11 cellular contexts compared by ENCODE assay signal in the genomic region with DNA sequence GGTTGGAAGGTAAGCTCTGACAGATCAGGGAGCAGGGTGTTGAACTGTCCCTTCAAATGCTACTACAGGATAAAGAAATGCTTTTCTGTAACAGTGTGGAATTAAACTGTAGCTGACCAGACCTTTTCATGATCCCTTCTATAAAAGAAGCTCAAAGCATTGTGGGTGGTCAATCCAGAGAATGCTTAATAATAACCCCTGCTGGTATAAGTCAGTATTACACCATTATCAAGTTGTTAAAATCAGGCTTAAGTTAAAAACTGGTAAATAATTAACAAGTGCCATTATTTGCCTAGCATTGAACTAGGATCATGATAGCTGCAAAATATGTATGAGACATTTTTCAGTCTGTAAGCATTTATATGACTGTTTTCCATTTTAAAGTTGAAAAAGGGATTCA.
A peak's percentile ranks its signal among the peaks of the same experiment; 100 is the strongest.
DNase-seq lines count a peak whose midpoint lies in the region; ATAC-seq and TF ChIP-seq lines count a peak whose summit lies in the region.
"Had no signal": no experiment of that assay in that cellular context is flagged by ENCODE, and none has a peak within 500 bp of the region (broad histone marks: within the 10 kb centered on the region; RNA-seq: fewer than 3 reads in every experiment).

No MANE protein-coding gene starts in this region.

- no peaks in the 10 kb centered on the region for H3K36me3 ChIP-seq in mucosa of descending colon (ENCODE audit: low read depth)

- TF ChIP-seq CTCF in mucosa of descending colon (IDR thresholded peaks at IDR 0.05), result peak; percentile 8

- no peak overlapping the region for H3K4me3 ChIP-seq in mucosa of descending colon
- H3K4me3 ChIP-seq: skin epidermis had no signal

- intact Hi-C loops in mucosa of descending colon (cut with DNase I, micrococcal nuclease), result no loop called here

- DNase-seq in ELR (ENCODE audit: low read depth) (peak; percentile 5), SW480 (ENCODE audit: low spot score) (peak; percentile 5), mucosa of descending colon (no peak), NCI-H1048 (lab: John Stamatoyannopoulos, UW) (no peak), SHP77 treated with DMSO at 0.1 percent for 48 hours (lab: John Stamatoyannopoulos, UW) (no peak), inferior parietal cortex (ENCODE audit: extremely low spot score) (no peak)
- DNase-seq in activated naive CD4-positive, alpha-beta T cell treated with Interleukin-2 at 50 U/mL for 16 hours, result no peak
- DNase-seq: GF-D8, NCI-H146 had no signal

- no peaks in the 10 kb centered on the region for H3K9me3 ChIP-seq in mucosa of descending colon

- peak; percentile 66 for ATAC-seq in HG02973 (IDR thresholded peaks at IDR 0.05; ENCODE audit: unreplicated experiment)
- ATAC-seq in mucosa of descending colon, result no peak

- H3K4me1 ChIP-seq in mucosa of descending colon (ENCODE audit: low read depth), result no peaks in the 10 kb centered on the region

Comparison
In these comparisons a context has a peak if more than half of its experiments do, and no peak if none do; other contexts are left out.
1. DNase-seq: peak in ELR (single experiment) and SW480 (single experiment); none in mucosa of descending colon (0 of 3), NCI-H1048 (single experiment), activated naive CD4-positive, alpha-beta T cell treated with Interleukin-2 at 50 U/mL for 16 hours (single experiment), SHP77 treated with DMSO at 0.1 percent for 48 hours (single experiment) and inferior parietal cortex (single experiment).